ENCODE assay signal across 23 cellular contexts in genomic region chr1:8926707-8927694, GRCh38. TPM values are rescaled to one million over a fixed set of nuclear protein-coding genes. Genes with fewer than 3 reads are reported as not detected.
"Had no signal": no experiment of that assay in that cellular context is flagged by ENCODE, and none has a peak within 500 bp of the region (broad histone marks: within the 10 kb centered on the region; RNA-seq: fewer than 3 reads in every experiment).

No MANE protein-coding gene starts in this region.

- H3K9me3 ChIP-seq: ovary, psoas muscle, stomach, vagina had no signal

- H3K27ac ChIP-seq: dorsolateral prefrontal cortex, epithelial cell of prostate, neural progenitor cell, ovary, psoas muscle, stomach, vagina had no signal

- H3K4me3 Mint-ChIP-seq: brain, endodermal cell, memory B cell, neural progenitor cell, WTC11 had no signal

- H3K9me3 Mint-ChIP-seq: brain, endodermal cell, memory B cell, neural progenitor cell had no signal

- H3K4me1 Mint-ChIP-seq: brain, endodermal cell, memory B cell, neural progenitor cell, WTC11 had no signal

- H3K27me3 ChIP-seq: dorsolateral prefrontal cortex, neural progenitor cell, ovary, stomach, vagina had no signal

- DNase-seq: activated CD4-positive, alpha-beta T cell treated with anti-CD3 and anti-CD28 coated beads for 4 hours; activated effector memory CD4-positive, alpha-beta T cell treated with Interleukin-2 at 50 U/mL for 16 hours; activated T-cell treated with anti-CD3 and anti-CD28 coated beads, Interleukin-2, amount 50 U/mL, for 1 hour; anterior cingulate cortex; caudate nucleus; dorsolateral prefrontal cortex; endodermal cell; foreskin fibroblast; ovary; psoas muscle; right cardiac atrium; stomach; trophoblast cell had no signal

- H3K36me3 Mint-ChIP-seq: brain, memory B cell, neural progenitor cell, WTC11 had no signal

- H3K36me3 ChIP-seq: neural progenitor cell, ovary, stomach, vagina had no signal

- H3K4me1 ChIP-seq: psoas muscle, stomach, vagina had no signal

- H3K27ac Mint-ChIP-seq: brain, endodermal cell, memory B cell, neural progenitor cell, WTC11 had no signal

- ATAC-seq: psoas muscle, right cardiac atrium, WTC11 had no signal

- H3K4me3 ChIP-seq: dorsolateral prefrontal cortex, neural progenitor cell, ovary, psoas muscle, stomach, vagina had no signal

RNA-seq across cellular contexts. Expression of gene CA6, which starts 18.7 kb away (rescaled TPM):
- total RNA-seq: endodermal cell, glomerular endothelial cell, liver, ovary, psoas muscle, right cardiac atrium, skeletal muscle tissue, stomach, temporal lobe, vagina had no signal
- polyA plus RNA-seq: liver, ovary, psoas muscle, right cardiac atrium, stomach had no signal
